10 cellular contexts compared by ENCODE assay signal in genomic region chr12:9940370-9940769, GRCh38. TPM values are rescaled to one million over a fixed set of nuclear protein-coding genes. Genes with fewer than 3 reads are reported as not detected.
DNase-seq lines count a peak whose midpoint lies in the region; ATAC-seq, FAIRE-seq and TF ChIP-seq lines count a peak whose summit lies in the region.
"Had no signal": no experiment of that assay in that cellular context is flagged by ENCODE, and none has a peak within 500 bp of the region (broad histone marks: within the 10 kb centered on the region; RNA-seq: fewer than 3 reads in every experiment).

No MANE protein-coding gene starts in this region.

- H3K4me3 ChIP-seq in DOHH2 (ENCODE audit: low read length), result no peak overlapping the region
- no peak overlapping the region for H3K4me3 ChIP-seq in astrocyte (ENCODE audit: insufficient read depth, low read depth, low read length)

- no peak overlapping the region for H2AFZ ChIP-seq in astrocyte (ENCODE audit: low read depth, low read length)

- H3K9me2 ChIP-seq in DOHH2 (replicated peaks; ENCODE audit: control insufficient read depth, low read length), result no peaks in the 10 kb centered on the region

- H3K79me2 ChIP-seq in DOHH2 (ENCODE audit: control insufficient read depth, low read length), result no peaks in the 10 kb centered on the region
- no peaks in the 10 kb centered on the region for H3K79me2 ChIP-seq in astrocyte (ENCODE audit: insufficient read depth, low read length)

- H3F3A ChIP-seq in DOHH2 (ENCODE audit: control insufficient read depth, insufficient read depth), result no peaks in the 10 kb centered on the region

- H3K9me3 Mint-ChIP-seq in astrocyte (ENCODE audit: unreplicated experiment) (no peaks in the 10 kb centered on the region), nephron progenitor cell (no peaks in the 10 kb centered on the region)
- no peaks in the 10 kb centered on the region for H3K9me3 Mint-ChIP-seq in activated T-cell treated with anti-CD3 and anti-CD28 coated beads, Interleukin-2, amount 50 U/mL, for 72 hours
- H3K9me3 Mint-ChIP-seq: dendritic cell treated with granulocyte-macrophage colony-stimulating factor and Interleukin-4, amounts not matched to agents 40 ng/mL and 50 ng/mL, for 4 days; IgD-negative memory B cell had no signal

- peak; percentile 43 for FAIRE-seq in astrocyte (lab: Jason Lieb, UNC)

- H3K27ac Mint-ChIP-seq in astrocyte (ENCODE audit: unreplicated experiment), result no peak overlapping the region
- H3K27ac Mint-ChIP-seq in nephron progenitor cell, result no peak overlapping the region
- H3K27ac Mint-ChIP-seq in activated T-cell treated with anti-CD3 and anti-CD28 coated beads, Interleukin-2, amount 50 U/mL, for 72 hours, result no peak overlapping the region
- H3K27ac Mint-ChIP-seq: dendritic cell treated with granulocyte-macrophage colony-stimulating factor and Interleukin-4, amounts not matched to agents 40 ng/mL and 50 ng/mL, for 4 days; IgD-negative memory B cell had no signal

- no peaks in the 10 kb centered on the region for H3K36me3 Mint-ChIP-seq in astrocyte (ENCODE audit: low read depth, unreplicated experiment)
- H3K36me3 Mint-ChIP-seq in nephron progenitor cell (ENCODE audit: low read depth), result no peaks in the 10 kb centered on the region
- H3K36me3 Mint-ChIP-seq in activated T-cell treated with anti-CD3 and anti-CD28 coated beads, Interleukin-2, amount 50 U/mL, for 72 hours (ENCODE audit: insufficient read depth in 2 of 2), result no peaks in the 10 kb centered on the region
- H3K36me3 Mint-ChIP-seq: IgD-negative memory B cell had no signal

- H3K9me3 ChIP-seq in DOHH2 (ENCODE audit: control insufficient read depth, insufficient read depth, low read length) (no peaks in the 10 kb centered on the region), astrocyte (ENCODE audit: insufficient read depth, low read depth, low read length) (no peaks in the 10 kb centered on the region)

- DNase-seq in Kasumi-1 (lab: John Stamatoyannopoulos, UW) (peak; percentile 36 to 44), astrocyte (ENCODE audit: low read depth) (no peak), nephron progenitor cell (no peak), mesenteric fat pad (ENCODE audit: low spot score) (no peak), GDM1 (lab: John Stamatoyannopoulos, UW) (no peak)
- DNase-seq in activated T-cell treated with anti-CD3 and anti-CD28 coated beads, Interleukin-2, amount 50 U/mL, for 72 hours, result no peak

- H3K4me3 Mint-ChIP-seq in astrocyte (ENCODE audit: unreplicated experiment), result no peak overlapping the region
- no peak overlapping the region for H3K4me3 Mint-ChIP-seq in nephron progenitor cell
- no peak overlapping the region for H3K4me3 Mint-ChIP-seq in activated T-cell treated with anti-CD3 and anti-CD28 coated beads, Interleukin-2, amount 50 U/mL, for 72 hours
- H3K4me3 Mint-ChIP-seq: dendritic cell treated with granulocyte-macrophage colony-stimulating factor and Interleukin-4, amounts not matched to agents 40 ng/mL and 50 ng/mL, for 4 days; IgD-negative memory B cell had no signal

- no peaks in the 10 kb centered on the region for H3K27me3 Mint-ChIP-seq in astrocyte (ENCODE audit: low read depth, unreplicated experiment)
- H3K27me3 Mint-ChIP-seq in nephron progenitor cell (ENCODE audit: low read depth, poor library complexity), result peaks cover 13% of the 10 kb centered on the region
- H3K27me3 Mint-ChIP-seq in activated T-cell treated with anti-CD3 and anti-CD28 coated beads, Interleukin-2, amount 50 U/mL, for 72 hours (ENCODE audit: low read depth), result no peaks in the 10 kb centered on the region
- H3K27me3 Mint-ChIP-seq: dendritic cell treated with granulocyte-macrophage colony-stimulating factor and Interleukin-4, amounts not matched to agents 40 ng/mL and 50 ng/mL, for 4 days had no signal

- ATAC-seq in GM18511 (IDR thresholded peaks at IDR 0.05; ENCODE audit: unreplicated experiment), result no peak
- ATAC-seq in activated T-cell treated with anti-CD3 and anti-CD28 coated beads, Interleukin-2, amount 50 U/mL, for 72 hours (replicated peaks in 1 of 2), result no peak

- H3K9ac ChIP-seq in astrocyte (ENCODE audit: low read length), result no peak overlapping the region

- no peaks in the 10 kb centered on the region for H3K4me1 Mint-ChIP-seq in astrocyte (ENCODE audit: low read depth, unreplicated experiment)
- H3K4me1 Mint-ChIP-seq in nephron progenitor cell, result no peaks in the 10 kb centered on the region
- H3K4me1 Mint-ChIP-seq in activated T-cell treated with anti-CD3 and anti-CD28 coated beads, Interleukin-2, amount 50 U/mL, for 72 hours (ENCODE audit: low read depth), result peaks cover 7% of the 10 kb centered on the region

- H4K20me1 ChIP-seq in DOHH2 (ENCODE audit: control insufficient read depth, insufficient read depth, low read depth, low read length), result no peaks in the 10 kb centered on the region
- H4K20me1 ChIP-seq in astrocyte (ENCODE audit: insufficient read depth, low read length), result no peaks in the 10 kb centered on the region

- TF ChIP-seq CTCF in DOHH2 (IDR thresholded peaks at IDR 0.05; ENCODE audit: low read depth, low read length, poor library complexity, severe bottlenecking) (peak; percentile 49), astrocyte (IDR thresholded peaks at IDR 0.05; ENCODE audit: insufficient read depth, low read depth, low read length) (no peak), nephron progenitor cell (IDR thresholded peaks at IDR 0.05) (peak; percentile 13)

- H3K36me3 ChIP-seq in DOHH2 (ENCODE audit: control insufficient read depth, low read length), result no peaks in the 10 kb centered on the region
- H3K36me3 ChIP-seq in astrocyte (ENCODE audit: insufficient read depth, low read length), result no peaks in the 10 kb centered on the region

- H3K4me2 ChIP-seq in DOHH2 (ENCODE audit: low read length), result no peak overlapping the region
- no peak overlapping the region for H3K4me2 ChIP-seq in astrocyte (ENCODE audit: low read length)

- H3K27me3 ChIP-seq in DOHH2 (ENCODE audit: control insufficient read depth, low read length) (peaks cover 6% of the 10 kb centered on the region), astrocyte (ENCODE audit: insufficient read depth, low read length) (no peaks in the 10 kb centered on the region)

- H3K27ac ChIP-seq in DOHH2 (ENCODE audit: low read depth, low read length) (no peak overlapping the region), astrocyte (ENCODE audit: low read depth, low read length) (no peak overlapping the region)

- H3K4me1 ChIP-seq in DOHH2 (ENCODE audit: control insufficient read depth, low read length), result no peaks in the 10 kb centered on the region
- no peaks in the 10 kb centered on the region for H3K4me1 ChIP-seq in astrocyte (ENCODE audit: insufficient read depth, low read length)

RNA-seq across cellular contexts. Expression of gene CLEC2A, which starts 8.2 kb away (rescaled TPM):
- 0.84 and 2.0 TPM in 2 replicates for total RNA-seq in astrocyte
- total RNA-seq in mesenteric fat pad, result not detected
- total RNA-seq in activated T-cell treated with anti-CD3 and anti-CD28 coated beads, Interleukin-2, amount 50 U/mL, for 72 hours, result not detected

RNA-seq across cellular contexts. Expression of gene CLEC12A, which starts 30.8 kb away (rescaled TPM):
- total RNA-seq in astrocyte (not detected in 2 replicates), mesenteric fat pad (7.5 TPM)
- total RNA-seq in activated T-cell treated with anti-CD3 and anti-CD28 coated beads, Interleukin-2, amount 50 U/mL, for 72 hours, result under 1 TPM in 1 of 2 donors, not detected in 1; 0.16 TPM

RNA-seq across cellular contexts. Expression of gene CLEC1B, which starts 58.6 kb away (rescaled TPM):
- total RNA-seq in astrocyte, result not detected in 2 replicates
- total RNA-seq in mesenteric fat pad, result not detected
- not detected for total RNA-seq in activated T-cell treated with anti-CD3 and anti-CD28 coated beads, Interleukin-2, amount 50 U/mL, for 72 hours

RNA-seq across cellular contexts. Expression of gene KLRF2, which starts 59.1 kb away (rescaled TPM):
- total RNA-seq in astrocyte (not detected in 2 replicates), mesenteric fat pad (not detected)
- total RNA-seq in activated T-cell treated with anti-CD3 and anti-CD28 coated beads, Interleukin-2, amount 50 U/mL, for 72 hours, result not detected

Comparison
In these comparisons a context has a peak if more than half of its experiments do, and no peak if none do; other contexts are left out.
1. DNase-seq: peak in Kasumi-1 (2 of 2); none in astrocyte (single experiment), nephron progenitor cell (single experiment), mesenteric fat pad (single experiment), GDM1 (single experiment) and activated T-cell treated with anti-CD3 and anti-CD28 coated beads, Interleukin-2, amount 50 U/mL, for 72 hours (0 of 2).